8 cellular contexts compared by ENCODE assay signal in the genomic region with DNA sequence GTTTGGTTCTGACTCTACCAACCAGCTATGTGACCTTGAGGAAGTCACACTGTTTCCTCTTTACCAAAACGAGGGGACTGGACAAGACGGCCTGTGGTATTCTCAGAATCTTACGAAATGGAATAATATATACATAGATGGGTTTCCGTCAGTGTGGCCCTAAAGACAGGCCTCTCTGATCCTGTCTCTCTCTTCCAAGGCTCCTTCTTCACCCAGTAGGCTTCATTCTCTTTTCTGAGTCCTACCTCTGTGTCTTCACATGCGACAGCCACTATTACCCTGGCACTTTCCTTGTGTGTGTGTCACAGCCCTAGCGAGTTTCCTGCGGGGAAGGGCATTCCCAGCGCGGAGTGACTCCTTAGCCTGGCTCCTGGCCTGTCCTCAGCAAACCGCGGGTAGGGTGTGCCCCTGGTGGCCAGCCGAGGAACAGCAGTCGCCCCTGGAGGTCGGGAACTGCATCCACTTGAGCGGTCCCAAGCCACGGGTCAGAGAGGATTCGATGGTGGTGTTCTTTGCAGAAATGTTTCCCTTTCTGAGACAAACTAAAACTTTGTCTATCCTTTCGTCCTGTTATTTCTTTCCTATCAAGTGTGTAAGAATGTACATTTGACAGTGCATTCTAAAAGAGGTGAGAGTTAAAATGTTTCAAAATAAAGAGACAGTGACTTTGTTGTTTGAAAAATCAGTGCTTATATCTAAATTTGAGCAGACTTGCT.
DNase-seq lines count a peak whose midpoint lies in the region; ATAC-seq and TF ChIP-seq lines count a peak whose summit lies in the region.

No MANE protein-coding gene starts in this region.

- H3K27ac ChIP-seq in C4-2B = no peak overlapping the region
- H3K27ac ChIP-seq in dorsolateral prefrontal cortex = peak overlapping the region in 38 of 59 donors; percentile 0 to 85 (median 50)
- peak overlapping the region; percentile 44 for H3K27ac ChIP-seq in lower lobe of right lung

- no peaks in the 10 kb centered on the region for H3K27me3 ChIP-seq in dorsolateral prefrontal cortex
- H3K27me3 ChIP-seq in lower lobe of right lung (ENCODE audit: low read depth) = no peaks in the 10 kb centered on the region

- no peaks in the 10 kb centered on the region for H3K9me3 ChIP-seq in lower lobe of right lung

- no peaks in the 10 kb centered on the region for H3K36me3 ChIP-seq in lower lobe of right lung

- peaks cover 39% of the 10 kb centered on the region for H3K4me1 ChIP-seq in lower lobe of right lung

- DNase-seq in MV-4-11 (lab: John Stamatoyannopoulos, UW) (peak; percentile 89), dorsolateral prefrontal cortex (peak; percentile 37 to 89 (median 83)), lower lobe of right lung (peak; percentile 86)
- peak; percentile 78 for DNase-seq in activated CD4-positive, alpha-beta T cell treated with anti-CD3 and anti-CD28 coated beads for 48 hours
- DNase-seq in stimulated activated CD4-positive, alpha-beta T cell treated with anti-CD3 and anti-CD28 coated beads, TNF-alpha, amount 100 ng/mL, for 1 hour (ENCODE audit: low read depth in 3 of 3, low spot score in 1 of 3) = peak in 2 of 3 donors; percentile 1 to 38

- peak; percentile 99 for TF ChIP-seq CTCF in C4-2B (conservative IDR thresholded peaks at IDR 0.05)
- peak; percentile 64 to 99 (median 96) for TF ChIP-seq CTCF in dorsolateral prefrontal cortex (IDR thresholded peaks at IDR 0.05 in 54 of 56, conservative IDR thresholded peaks at IDR 0.05 in 2 of 56; ENCODE audit: low read depth in 1 of 56, partially characterized antibody in 56 of 56)
- TF ChIP-seq CTCF in lower lobe of right lung (IDR thresholded peaks at IDR 0.05) = peak; percentile 99

- H3K4me3 ChIP-seq in dorsolateral prefrontal cortex = peak overlapping the region in 28 of 59 donors; percentile 1 to 49 (median 15)
- no peak overlapping the region for H3K4me3 ChIP-seq in lower lobe of right lung

- intact Hi-C loops in dorsolateral prefrontal cortex (cut with DNase I) = loop anchor here (2.0 to 10.0 kb wide), 5 partner anchors 63 to 159 kb away; a partner anchor contains a TSS
- intact Hi-C loops in lower lobe of right lung (cut with DNase I) = no loop called here

- peak; percentile 70 for ATAC-seq in GM19395 (IDR thresholded peaks at IDR 0.05; ENCODE audit: unreplicated experiment)
- ATAC-seq in lower lobe of right lung = peak; percentile 87 to 92
- no peak for ATAC-seq in GM21619 (IDR thresholded peaks at IDR 0.05; ENCODE audit: unreplicated experiment)

Comparison
In these comparisons a context has a peak if more than half of its experiments do, and no peak if none do; other contexts are left out.
1. DNase-seq: peak in every context shown above with its lines; median percentile 89 in MV-4-11; 86 in lower lobe of right lung; 83 in dorsolateral prefrontal cortex; 78 in activated CD4-positive, alpha-beta T cell treated with anti-CD3 and anti-CD28 coated beads for 48 hours; 20 in stimulated activated CD4-positive, alpha-beta T cell treated with anti-CD3 and anti-CD28 coated beads, TNF-alpha, amount 100 ng/mL, for 1 hour.